21 cellular contexts compared by ENCODE assay signal in genomic region chr5:67283275-67283987, GRCh38.
A peak's percentile ranks its signal among the peaks of the same experiment; 100 is the strongest.
DNase-seq lines count a peak whose midpoint lies in the region; ATAC-seq and FAIRE-seq lines count a peak whose summit lies in the region.
"Had no signal": no experiment of that assay in that cellular context is flagged by ENCODE, and none has a peak within 500 bp of the region (broad histone marks: within the 10 kb centered on the region; RNA-seq: fewer than 3 reads in every experiment).

No MANE protein-coding gene starts in this region.

- H3K9me3 Mint-ChIP-seq in T-cell, result peaks cover 2 to 13% (median 4%) of the 10 kb centered on the region in 3 donors
- H3K9me3 Mint-ChIP-seq: activated CD4-positive, alpha-beta T cell treated with anti-CD3 and anti-CD28 coated beads, Interleukin-2, amount 10 ng/mL, durations not matched to agents 24 days and 14 days had no signal

- POLR2A ChIA-PET in T-cell (lab: Charles Lee), result interaction anchor here in 1 of 2 donors (0.5 kb wide), 1 partner anchor 759 kb away, joined by 11 read pairs; no protein-coding TSS in a partner anchor

- H3K4me3 Mint-ChIP-seq in T-cell, result no peak overlapping the region
- H3K4me3 Mint-ChIP-seq: activated CD4-positive, alpha-beta T cell treated with anti-CD3 and anti-CD28 coated beads, Interleukin-2, amount 10 ng/mL, durations not matched to agents 24 days and 14 days; activated naive CD8-positive, alpha-beta T cell treated with anti-CD3 and anti-CD28 coated beads, Interleukin-2, amount 50 U/mL, for 24 hours; mesothelial cell of epicardium; neural crest cell; type B pancreatic cell had no signal

- CTCF ChIA-PET in T-cell (lab: Charles Lee), result no interaction called here

- FAIRE-seq in frontal cortex (lab: Jason Lieb, UNC), result peak; percentile 96

- DNase-seq in anterior cingulate cortex (lab: John Stamatoyannopoulos, UW) (peak in 37 of 58 donors; percentile 7 to 94 (median 56)), frontal cortex (ENCODE audit: low spot score in 2 of 2) (peak; percentile 12 to 27), middle frontal gyrus (ENCODE audit: extremely low spot score, low spot score) (peak; percentile 67), superior temporal gyrus (ENCODE audit: extremely low spot score) (peak; percentile 98), T-cell (no peak), GOT3 (lab: John Stamatoyannopoulos, UW) (no peak)
- DNase-seq: activated CD4-positive, alpha-beta T cell treated with anti-CD3 and anti-CD28 coated beads, Interleukin-2, amount 10 ng/mL, durations not matched to agents 24 days and 14 days; activated naive CD8-positive, alpha-beta T cell treated with anti-CD3 and anti-CD28 coated beads, Interleukin-2, amount 50 U/mL, for 24 hours; BE2C; Caco-2; effector memory CD4-positive, alpha-beta T cell; GM23248; islet precursor cell; NCI-H1436; NCI-H524 treated with DMSO at 0.1 percent for 48 hours; stimulated activated naive CD4-positive, alpha-beta T cell had no signal

- no peaks in the 10 kb centered on the region for H3K27me3 Mint-ChIP-seq in T-cell
- H3K27me3 Mint-ChIP-seq: activated CD4-positive, alpha-beta T cell treated with anti-CD3 and anti-CD28 coated beads, Interleukin-2, amount 10 ng/mL, durations not matched to agents 24 days and 14 days; activated naive CD8-positive, alpha-beta T cell treated with anti-CD3 and anti-CD28 coated beads, Interleukin-2, amount 50 U/mL, for 24 hours; type B pancreatic cell had no signal

- no peak overlapping the region for H3K27ac Mint-ChIP-seq in T-cell
- H3K27ac Mint-ChIP-seq: activated CD4-positive, alpha-beta T cell treated with anti-CD3 and anti-CD28 coated beads, Interleukin-2, amount 10 ng/mL, durations not matched to agents 24 days and 14 days; activated naive CD8-positive, alpha-beta T cell treated with anti-CD3 and anti-CD28 coated beads, Interleukin-2, amount 50 U/mL, for 24 hours; activated T-helper 2 cell treated with anti-CD3 and anti-CD28 coated beads, Interferon-gamma antibody, Interleukin-2, Interleukin-4, amounts not matched to agents 10 μg/mL and 5 μg/mL and 100 μg/mL, durations not matched to agents 14 hours and 24 hours and 36 hours; mesothelial cell of epicardium; type B pancreatic cell had no signal

- ATAC-seq in HG03457 (IDR thresholded peaks at IDR 0.05; ENCODE audit: unreplicated experiment) (no peak), T-cell (replicated peaks in 1 of 4) (no peak)
- ATAC-seq: activated naive CD8-positive, alpha-beta T cell treated with anti-CD3 and anti-CD28 coated beads, Interleukin-2, amount 50 U/mL, for 24 hours had no signal

- peaks cover 7% of the 10 kb centered on the region for H3K36me3 Mint-ChIP-seq in T-cell

- no peaks in the 10 kb centered on the region for H3K4me1 Mint-ChIP-seq in T-cell
- H3K4me1 Mint-ChIP-seq: activated CD4-positive, alpha-beta T cell treated with anti-CD3 and anti-CD28 coated beads, Interleukin-2, amount 10 ng/mL, durations not matched to agents 24 days and 14 days; activated naive CD8-positive, alpha-beta T cell treated with anti-CD3 and anti-CD28 coated beads, Interleukin-2, amount 50 U/mL, for 24 hours had no signal

Comparison
In these comparisons a context has a peak if more than half of its experiments do, and no peak if none do; other contexts are left out.
1. DNase-seq: peak in anterior cingulate cortex (37 of 58), frontal cortex (2 of 2), middle frontal gyrus (single experiment) and superior temporal gyrus (single experiment); none in T-cell (0 of 34) and GOT3 (single experiment).